Comparison of ENCODE assay signal across 9 cellular contexts in genomic region chr10:103677486-103677885, GRCh38.
DNase-seq lines count a peak whose midpoint lies in the region; ATAC-seq and TF ChIP-seq lines count a peak whose summit lies in the region.
"Had no signal": no experiment of that assay in that cellular context is flagged by ENCODE, and none has a peak within 500 bp of the region (broad histone marks: within the 10 kb centered on the region; RNA-seq: fewer than 3 reads in every experiment).

No MANE protein-coding gene starts in this region.

- no peak for ATAC-seq in heart left ventricle
- ATAC-seq in left ventricle myocardium superior, result no peak
- no peak for ATAC-seq in upper lobe of right lung

- no peak overlapping the region for H2BK15ac ChIP-seq in mesendoderm (replicated peaks; ENCODE audit: low read depth)

- no peak overlapping the region for H3K4me2 ChIP-seq in mesendoderm (ENCODE audit: low read length)

- no peak overlapping the region for H4K5ac ChIP-seq in mesendoderm (ENCODE audit: low read length)

- no peak overlapping the region for H3K56ac ChIP-seq in mesendoderm (ENCODE audit: low read length)

- H3K27ac ChIP-seq in heart left ventricle (peak overlapping the region; percentile 11 to 89 (median 78)), muscle layer of colon (ENCODE audit: low read depth, low read length) (peak overlapping the region; percentile 74), upper lobe of right lung (peak overlapping the region; percentile 76), mesendoderm (ENCODE audit: low read depth, low read length) (no peak overlapping the region)
- H3K27ac ChIP-seq: neutrophil had no signal

- no peak for TF ChIP-seq POLR2A in heart left ventricle (IDR thresholded peaks at IDR 0.05)

- no peak overlapping the region for H3K18ac ChIP-seq in mesendoderm (ENCODE audit: low read length)

- TF ChIP-seq CTCF in heart left ventricle (IDR thresholded peaks at IDR 0.05) (no peak), cardiac fibroblast (IDR thresholded peaks at IDR 0.05; ENCODE audit: low read depth, low read length) (no peak), upper lobe of right lung (IDR thresholded peaks at IDR 0.05) (no peak)

- no peaks in the 10 kb centered on the region for H3K9me3 ChIP-seq in heart left ventricle
- H3K9me3 ChIP-seq in muscle layer of colon (ENCODE audit: low read length), result no peaks in the 10 kb centered on the region
- H3K9me3 ChIP-seq in upper lobe of right lung, result no peaks in the 10 kb centered on the region
- H3K9me3 ChIP-seq: neutrophil had no signal

- H3K23ac ChIP-seq in mesendoderm (ENCODE audit: low read length), result no peak overlapping the region

- H3K4me3 ChIP-seq in heart left ventricle (peak overlapping the region in 9 of 12 donors; percentile 21 to 49 (median 34)), cardiac fibroblast (replicated peaks in 1 of 2; ENCODE audit: low read depth in 2 of 2, low read length in 2 of 2) (peak overlapping the region; percentile 27 to 74), muscle layer of colon (ENCODE audit: low read depth in 1 of 2, low read length in 2 of 2) (peak overlapping the region; percentile 40 to 48), upper lobe of right lung (peak overlapping the region; percentile 29), mesendoderm (ENCODE audit: low read length) (no peak overlapping the region)

- H3K36me3 ChIP-seq in heart left ventricle (no peaks in the 10 kb centered on the region), muscle layer of colon (ENCODE audit: insufficient read depth, low read length) (no peaks in the 10 kb centered on the region), upper lobe of right lung (no peaks in the 10 kb centered on the region), mesendoderm (ENCODE audit: control insufficient read depth, insufficient read depth, low read length) (no peaks in the 10 kb centered on the region)
- H3K36me3 ChIP-seq: neutrophil had no signal

- peaks cover 0 to 51% (median 33%) of the 10 kb centered on the region in 12 donors for H3K4me1 ChIP-seq in heart left ventricle
- peaks cover 31% of the 10 kb centered on the region for H3K4me1 ChIP-seq in muscle layer of colon (ENCODE audit: insufficient read depth, low read length)
- H3K4me1 ChIP-seq in upper lobe of right lung, result peaks cover 24% of the 10 kb centered on the region
- H3K4me1 ChIP-seq in mesendoderm (ENCODE audit: control insufficient read depth, low read depth, low read length), result no peaks in the 10 kb centered on the region

- H4K8ac ChIP-seq in mesendoderm (ENCODE audit: low read depth, low read length), result no peak overlapping the region

- no peak overlapping the region for H2BK120ac ChIP-seq in mesendoderm (ENCODE audit: low read depth, low read length)

- no peak overlapping the region for H3K4ac ChIP-seq in mesendoderm (ENCODE audit: low read depth, low read length)

- no peak overlapping the region for H2AK5ac ChIP-seq in mesendoderm (ENCODE audit: low read length)

- no peak overlapping the region for H2BK5ac ChIP-seq in mesendoderm (ENCODE audit: low read length)

- H3K79me1 ChIP-seq in mesendoderm (ENCODE audit: low read length), result no peaks in the 10 kb centered on the region

- no peaks in the 10 kb centered on the region for H3K79me2 ChIP-seq in mesendoderm (ENCODE audit: control insufficient read depth, insufficient read depth, low read length)

- DNase-seq in heart left ventricle (no peak), left ventricle myocardium superior (no peak), cardiac fibroblast (ENCODE audit: low read depth in 2 of 2) (no peak), upper lobe of right lung (no peak), amniotic stem cell (lab: John Stamatoyannopoulos, UW) (no peak), NCI-H2029 (lab: John Stamatoyannopoulos, UW) (no peak), mesendoderm (no peak)

- WGBS in heart left ventricle, 4 donors, result 48 to 60% (median 53%) methylated on average over 4 of the region's 4 CpGs
- WGBS in mesendoderm (ENCODE audit: extremely low coverage, insufficient coverage, low lambda C conversion rate), result no CpG with 5 or more reads among the region's 4 CpGs

- H3K9ac ChIP-seq in muscle layer of colon (ENCODE audit: low read length), result peak overlapping the region; percentile 55
- H3K9ac ChIP-seq in mesendoderm (ENCODE audit: low read length), result no peak overlapping the region

- intact Hi-C loops in heart left ventricle (cut with DNase I), result loop anchor here in 1 of 10 donors (5.0 kb wide), 1 partner anchor 65 kb away; no protein-coding TSS in a partner anchor
- intact Hi-C loops in left ventricle myocardium superior (cut with micrococcal nuclease), result loop anchor here (5.0 kb wide), 1 partner anchor 75 kb away; no protein-coding TSS in a partner anchor
- intact Hi-C loops in upper lobe of right lung (cut with DNase I), result no loop called here

- H3K27me3 ChIP-seq in heart left ventricle, result no peaks in the 10 kb centered on the region
- H3K27me3 ChIP-seq in muscle layer of colon (ENCODE audit: control insufficient read depth in 1 of 2, insufficient read depth in 2 of 2, low read length in 2 of 2), result no peaks in the 10 kb centered on the region
- no peaks in the 10 kb centered on the region for H3K27me3 ChIP-seq in upper lobe of right lung
- H3K27me3 ChIP-seq in mesendoderm (ENCODE audit: insufficient read depth, low read length, poor library complexity), result no peaks in the 10 kb centered on the region
